In the genomic region with DNA sequence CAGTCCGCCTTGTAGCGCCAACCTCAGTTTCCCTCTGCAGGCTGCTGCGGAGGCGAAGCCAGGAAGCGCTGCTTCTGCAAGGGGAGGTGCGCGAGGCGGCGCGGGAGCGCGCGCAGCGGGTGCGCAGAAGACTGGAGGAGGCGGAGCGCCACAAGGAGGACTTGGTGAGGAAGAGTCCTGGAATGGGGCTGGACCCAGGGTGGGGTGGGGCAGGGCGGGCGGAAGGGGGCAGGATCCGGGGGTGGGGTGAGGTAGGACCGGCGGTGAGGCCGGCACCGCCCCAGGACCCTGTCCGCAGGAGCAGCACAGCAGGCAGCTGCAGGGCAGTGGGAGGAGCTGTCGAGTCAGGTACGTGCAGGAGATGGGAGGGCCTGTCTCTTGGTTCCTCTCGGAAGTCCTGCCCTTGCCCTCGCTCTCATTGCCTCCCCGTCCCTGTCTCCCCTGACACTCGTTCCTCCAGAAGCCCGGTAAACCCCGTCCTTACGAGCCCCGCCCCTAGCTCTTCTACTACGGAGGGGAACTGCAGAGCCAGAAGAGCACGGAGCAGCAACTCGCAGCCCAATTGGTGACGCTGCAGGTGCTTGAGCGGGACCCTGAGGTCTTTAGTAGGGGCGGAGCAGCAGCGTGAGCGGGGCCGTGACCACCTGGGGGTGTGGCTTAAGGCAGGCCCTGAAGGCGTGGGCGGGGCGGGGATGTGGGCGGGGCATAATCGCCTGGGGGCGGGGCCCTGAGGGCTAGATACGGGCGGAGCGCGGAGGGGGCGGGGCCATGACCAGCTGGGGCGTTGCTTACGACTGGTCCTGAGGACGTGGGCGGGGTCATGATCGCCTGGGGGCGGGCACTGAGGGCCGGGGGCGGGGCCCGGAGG, we compare ENCODE assay signal across 1 cellular context.
TF ChIP-seq lines count a peak whose summit lies in the region.
"Not testable (repeated sequence)": the region's sequence is repeated elsewhere in the genome, so short reads cannot be mapped to it uniquely, and the experiment has no call there.

No MANE protein-coding gene starts in this region.

TF ChIP-seq in K562, 482 proteins besides CTCF, POLR2A, EP300 and RAD21 (continued from another document and continues in another):
- TF ChIP-seq ZNF57 (CRISPR knock-in tag; IDR thresholded peaks at IDR 0.05) (peak; percentile 85), CCNT2 (IDR thresholded peaks at IDR 0.05; ENCODE audit: borderline replicate concordance, extremely low read depth, insufficient read length, low read depth, low read length) (peak; percentile 43), ZNF133 (CRISPR knock-in tag; IDR thresholded peaks at IDR 0.05) (peak; percentile 85; the same call in 1 of the 2 replicates), POLR2G (IDR thresholded peaks at IDR 0.05; ENCODE audit: low read depth, low read length) (peak; percentile 61; the same call in 1 of the 2 replicates), SRF (CRISPR knock-in tag; IDR thresholded peaks at IDR 0.05) (peak in 1 of 2 experiments; percentile 61; a peak in 2 of 4 replicates), NFXL1 (CRISPR knock-in tag; IDR thresholded peaks at IDR 0.05) (peak; percentile 84; the same call in 1 of the 2 replicates), SIN3B (IDR thresholded peaks at IDR 0.05; ENCODE audit: low read depth) (peak; percentile 86; the same call in 1 of the 2 replicates), MEIS2 (IDR thresholded peaks at IDR 0.05; ENCODE audit: partially characterized antibody) (peak; percentile 36), HIVEP1 (CRISPR knock-in tag; IDR thresholded peaks at IDR 0.05) (peak; percentile 85; the same call in 1 of the 2 replicates), BHLHE40 (IDR thresholded peaks at IDR 0.05; ENCODE audit: low read length) (peak; percentile 55), PHF8 (IDR thresholded peaks at IDR 0.05; ENCODE audit: borderline replicate concordance, low read length) (peak; percentile 10; the same call in 1 of the 2 replicates), ZNF263 (CRISPR knock-in tag; IDR thresholded peaks at IDR 0.05; ENCODE audit: borderline replicate concordance) (peak; percentile 93), ZKSCAN1 (IDR thresholded peaks at IDR 0.05; ENCODE audit: low read depth, low read length) (peak; percentile 9; the same call in 1 of the 2 replicates), ZNF165 (CRISPR knock-in tag; IDR thresholded peaks at IDR 0.05; ENCODE audit: borderline replicate concordance) (peak; percentile 90; the same call in 1 of the 2 replicates), RB1 (IDR thresholded peaks at IDR 0.05; ENCODE audit: low read depth) (peak; percentile 55; the same call in 1 of the 2 replicates), MAZ (CRISPR knock-in tag; conservative IDR thresholded peaks at IDR 0.05 in 1 of 2, IDR thresholded peaks at IDR 0.05 in 1 of 2) (peak; percentile 32 to 96; a peak in 3 of 4 replicates), ZNF561 (CRISPR knock-in tag; conservative IDR thresholded peaks at IDR 0.05) (peak; percentile 82; the same call in 1 of the 2 replicates), TRIM24 (IDR thresholded peaks at IDR 0.05) (peak in 1 of 2 experiments; percentile 94; a peak in 2 of 4 replicates), ATF7 (IDR thresholded peaks at IDR 0.05) (peak; percentile 92), YY1 (IDR thresholded peaks at IDR 0.05; ENCODE audit: borderline replicate concordance in 1 of 3, control insufficient read depth in 1 of 3, extremely low read depth in 1 of 3, insufficient read depth in 3 of 3, insufficient read length in 1 of 3, insufficient replicate concordance in 2 of 3, low read depth in 1 of 3, low read length in 2 of 3) (peak in 1 of 3 experiments; percentile 55), STAT6 (CRISPR knock-in tag; IDR thresholded peaks at IDR 0.05) (peak; percentile 40), ATF1 (CRISPR knock-in tag; IDR thresholded peaks at IDR 0.05) (peak; percentile 37; the same call in 1 of the 2 replicates), ATF1 (tag; IDR thresholded peaks at IDR 0.05) (peak; percentile 88), ZNF583 (CRISPR knock-in tag; IDR thresholded peaks at IDR 0.05) (peak; percentile 74), ZNF212 (CRISPR knock-in tag; IDR thresholded peaks at IDR 0.05) (peak; percentile 79; the same call in 1 of the 2 replicates), GABPB1 (CRISPR knock-in tag; IDR thresholded peaks at IDR 0.05) (peak; percentile 89), ZNF586 (CRISPR knock-in tag; conservative IDR thresholded peaks at IDR 0.05) (peak; percentile 75), MNT (conservative IDR thresholded peaks at IDR 0.05) (peak in 1 of 2 experiments; percentile 96; a peak in 3 of 4 replicates), ZNF41 (CRISPR knock-in tag; conservative IDR thresholded peaks at IDR 0.05) (peak; percentile 70; the same call in 1 of the 2 replicates), ZNF324 (CRISPR knock-in tag; IDR thresholded peaks at IDR 0.05) (peak; percentile 73; the same call in 1 of the 2 replicates), SIN3A (IDR thresholded peaks at IDR 0.05; ENCODE audit: borderline replicate concordance in 2 of 2, control insufficient read depth in 1 of 2, low read depth in 2 of 2, low read length in 2 of 2) (peak; percentile 58 to 62; a peak in 1 of 4 replicates), MXI1 (IDR thresholded peaks at IDR 0.05; ENCODE audit: low read depth, low read length) (peak; percentile 28; the same call in 1 of the 2 replicates), TEAD1 (CRISPR knock-in tag; IDR thresholded peaks at IDR 0.05) (peak; percentile 71 to 82; a peak in 3 of 4 replicates), ZFP36 (IDR thresholded peaks at IDR 0.05; ENCODE audit: low read depth, low read length, partially characterized antibody) (peak; percentile 4), MYC (IDR thresholded peaks at IDR 0.05; ENCODE audit: low read depth, low read length) (peak; percentile 39; the same call in 1 of the 2 replicates)
- TF ChIP-seq, protein P1, sequence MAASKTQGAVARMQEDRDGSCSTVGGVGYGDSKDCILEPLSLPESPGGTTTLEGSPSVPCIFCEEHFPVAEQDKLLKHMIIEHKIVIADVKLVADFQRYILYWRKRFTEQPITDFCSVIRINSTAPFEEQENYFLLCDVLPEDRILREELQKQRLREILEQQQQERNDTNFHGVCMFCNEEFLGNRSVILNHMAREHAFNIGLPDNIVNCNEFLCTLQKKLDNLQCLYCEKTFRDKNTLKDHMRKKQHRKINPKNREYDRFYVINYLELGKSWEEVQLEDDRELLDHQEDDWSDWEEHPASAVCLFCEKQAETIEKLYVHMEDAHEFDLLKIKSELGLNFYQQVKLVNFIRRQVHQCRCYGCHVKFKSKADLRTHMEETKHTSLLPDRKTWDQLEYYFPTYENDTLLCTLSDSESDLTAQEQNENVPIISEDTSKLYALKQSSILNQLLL (CRISPR knock-in tag; IDR thresholded peaks at IDR 0.05; ENCODE audit: borderline replicate concordance) = peak; percentile 16; the same call in 1 of the 2 replicates
- TF ChIP-seq, protein P2, sequence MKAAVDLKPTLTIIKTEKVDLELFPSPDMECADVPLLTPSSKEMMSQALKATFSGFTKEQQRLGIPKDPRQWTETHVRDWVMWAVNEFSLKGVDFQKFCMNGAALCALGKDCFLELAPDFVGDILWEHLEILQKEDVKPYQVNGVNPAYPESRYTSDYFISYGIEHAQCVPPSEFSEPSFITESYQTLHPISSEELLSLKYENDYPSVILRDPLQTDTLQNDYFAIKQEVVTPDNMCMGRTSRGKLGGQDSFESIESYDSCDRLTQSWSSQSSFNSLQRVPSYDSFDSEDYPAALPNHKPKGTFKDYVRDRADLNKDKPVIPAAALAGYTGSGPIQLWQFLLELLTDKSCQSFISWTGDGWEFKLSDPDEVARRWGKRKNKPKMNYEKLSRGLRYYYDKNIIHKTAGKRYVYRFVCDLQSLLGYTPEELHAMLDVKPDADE (conservative IDR thresholded peaks at IDR 0.05; ENCODE audit: control insufficient read depth, low read depth, low read length) = 0 out of 2 replicates have a peak, but pooled peaks have one; percentile 56
- TF ChIP-seq, protein P3, sequence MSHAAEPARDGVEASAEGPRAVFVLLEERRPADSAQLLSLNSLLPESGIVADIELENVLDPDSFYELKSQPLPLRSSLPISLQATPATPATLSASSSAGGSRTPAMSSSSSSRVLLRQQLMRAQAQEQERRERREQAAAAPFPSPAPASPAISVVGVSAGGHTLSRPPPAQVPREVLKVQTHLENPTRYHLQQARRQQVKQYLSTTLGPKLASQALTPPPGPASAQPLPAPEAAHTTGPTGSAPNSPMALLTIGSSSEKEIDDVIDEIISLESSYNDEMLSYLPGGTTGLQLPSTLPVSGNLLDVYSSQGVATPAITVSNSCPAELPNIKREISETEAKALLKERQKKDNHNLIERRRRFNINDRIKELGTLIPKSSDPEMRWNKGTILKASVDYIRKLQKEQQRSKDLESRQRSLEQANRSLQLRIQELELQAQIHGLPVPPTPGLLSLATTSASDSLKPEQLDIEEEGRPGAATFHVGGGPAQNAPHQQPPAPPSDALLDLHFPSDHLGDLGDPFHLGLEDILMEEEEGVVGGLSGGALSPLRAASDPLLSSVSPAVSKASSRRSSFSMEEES (CRISPR knock-in tag; IDR thresholded peaks at IDR 0.05) = peak; percentile 18; the same call in 1 of the 2 replicates
- TF ChIP-seq, protein P4, sequence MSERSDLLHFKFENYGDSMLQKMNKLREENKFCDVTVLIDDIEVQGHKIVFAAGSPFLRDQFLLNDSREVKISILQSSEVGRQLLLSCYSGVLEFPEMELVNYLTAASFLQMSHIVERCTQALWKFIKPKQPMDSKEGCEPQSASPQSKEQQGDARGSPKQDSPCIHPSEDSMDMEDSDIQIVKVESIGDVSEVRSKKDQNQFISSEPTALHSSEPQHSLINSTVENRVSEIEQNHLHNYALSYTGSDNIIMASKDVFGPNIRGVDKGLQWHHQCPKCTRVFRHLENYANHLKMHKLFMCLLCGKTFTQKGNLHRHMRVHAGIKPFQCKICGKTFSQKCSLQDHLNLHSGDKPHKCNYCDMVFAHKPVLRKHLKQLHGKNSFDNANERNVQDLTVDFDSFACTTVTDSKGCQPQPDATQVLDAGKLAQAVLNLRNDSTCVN (CRISPR knock-in tag; IDR thresholded peaks at IDR 0.05) = peak; percentile 96
- TF ChIP-seq, protein P5, sequence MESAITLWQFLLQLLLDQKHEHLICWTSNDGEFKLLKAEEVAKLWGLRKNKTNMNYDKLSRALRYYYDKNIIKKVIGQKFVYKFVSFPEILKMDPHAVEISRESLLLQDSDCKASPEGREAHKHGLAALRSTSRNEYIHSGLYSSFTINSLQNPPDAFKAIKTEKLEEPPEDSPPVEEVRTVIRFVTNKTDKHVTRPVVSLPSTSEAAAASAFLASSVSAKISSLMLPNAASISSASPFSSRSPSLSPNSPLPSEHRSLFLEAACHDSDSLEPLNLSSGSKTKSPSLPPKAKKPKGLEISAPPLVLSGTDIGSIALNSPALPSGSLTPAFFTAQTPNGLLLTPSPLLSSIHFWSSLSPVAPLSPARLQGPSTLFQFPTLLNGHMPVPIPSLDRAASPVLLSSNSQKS (CRISPR knock-in tag; IDR thresholded peaks at IDR 0.05) = peak; percentile 67; the same call in 1 of the 2 replicates
- TF ChIP-seq, protein P6, sequence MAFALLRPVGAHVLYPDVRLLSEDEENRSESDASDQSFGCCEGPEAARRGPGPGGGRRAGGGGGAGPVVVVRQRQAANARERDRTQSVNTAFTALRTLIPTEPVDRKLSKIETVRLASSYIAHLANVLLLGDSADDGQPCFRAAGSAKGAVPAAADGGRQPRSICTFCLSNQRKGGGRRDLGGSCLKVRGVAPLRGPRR (CRISPR knock-in tag; IDR thresholded peaks at IDR 0.05) = peak; percentile 76; the same call in 1 of the 2 replicates
- not testable (repeated sequence) for TF ChIP-seq MYC (CRISPR knock-in tag; IDR thresholded peaks at IDR 0.05; ENCODE audit: borderline replicate concordance, low read depth)
- TF ChIP-seq, protein P7, sequence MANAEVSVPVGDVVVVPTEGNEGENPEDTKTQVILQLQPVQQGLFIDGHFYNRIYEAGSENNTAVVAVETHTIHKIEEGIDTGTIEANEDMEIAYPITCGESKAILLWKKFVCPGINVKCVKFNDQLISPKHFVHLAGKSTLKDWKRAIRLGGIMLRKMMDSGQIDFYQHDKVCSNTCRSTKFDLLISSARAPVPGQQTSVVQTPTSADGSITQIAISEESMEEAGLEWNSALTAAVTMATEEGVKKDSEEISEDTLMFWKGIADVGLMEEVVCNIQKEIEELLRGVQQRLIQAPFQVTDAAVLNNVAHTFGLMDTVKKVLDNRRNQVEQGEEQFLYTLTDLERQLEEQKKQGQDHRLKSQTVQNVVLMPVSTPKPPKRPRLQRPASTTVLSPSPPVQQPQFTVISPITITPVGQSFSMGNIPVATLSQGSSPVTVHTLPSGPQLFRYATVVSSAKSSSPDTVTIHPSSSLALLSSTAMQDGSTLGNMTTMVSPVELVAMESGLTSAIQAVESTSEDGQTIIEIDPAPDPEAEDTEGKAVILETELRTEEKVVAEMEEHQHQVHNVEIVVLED (CRISPR knock-in tag; IDR thresholded peaks at IDR 0.05) = peak; percentile 62
- TF ChIP-seq, protein P8, sequence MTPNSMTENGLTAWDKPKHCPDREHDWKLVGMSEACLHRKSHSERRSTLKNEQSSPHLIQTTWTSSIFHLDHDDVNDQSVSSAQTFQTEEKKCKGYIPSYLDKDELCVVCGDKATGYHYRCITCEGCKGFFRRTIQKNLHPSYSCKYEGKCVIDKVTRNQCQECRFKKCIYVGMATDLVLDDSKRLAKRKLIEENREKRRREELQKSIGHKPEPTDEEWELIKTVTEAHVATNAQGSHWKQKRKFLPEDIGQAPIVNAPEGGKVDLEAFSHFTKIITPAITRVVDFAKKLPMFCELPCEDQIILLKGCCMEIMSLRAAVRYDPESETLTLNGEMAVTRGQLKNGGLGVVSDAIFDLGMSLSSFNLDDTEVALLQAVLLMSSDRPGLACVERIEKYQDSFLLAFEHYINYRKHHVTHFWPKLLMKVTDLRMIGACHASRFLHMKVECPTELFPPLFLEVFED (CRISPR knock-in tag; conservative IDR thresholded peaks at IDR 0.05) = peak; percentile 95
